ENCODE assay signal across 1 cellular context in genomic region chr4:83110222-83110945, GRCh38.
TF ChIP-seq lines count a peak whose summit lies in the region.

No MANE protein-coding gene starts in this region.

TF ChIP-seq in K562, 482 proteins besides CTCF, POLR2A, EP300 and RAD21 (continued from another document):
- TF ChIP-seq CHD7 (IDR thresholded peaks at IDR 0.05; ENCODE audit: low read depth, low read length) = no peak
- TF ChIP-seq, protein P1, sequence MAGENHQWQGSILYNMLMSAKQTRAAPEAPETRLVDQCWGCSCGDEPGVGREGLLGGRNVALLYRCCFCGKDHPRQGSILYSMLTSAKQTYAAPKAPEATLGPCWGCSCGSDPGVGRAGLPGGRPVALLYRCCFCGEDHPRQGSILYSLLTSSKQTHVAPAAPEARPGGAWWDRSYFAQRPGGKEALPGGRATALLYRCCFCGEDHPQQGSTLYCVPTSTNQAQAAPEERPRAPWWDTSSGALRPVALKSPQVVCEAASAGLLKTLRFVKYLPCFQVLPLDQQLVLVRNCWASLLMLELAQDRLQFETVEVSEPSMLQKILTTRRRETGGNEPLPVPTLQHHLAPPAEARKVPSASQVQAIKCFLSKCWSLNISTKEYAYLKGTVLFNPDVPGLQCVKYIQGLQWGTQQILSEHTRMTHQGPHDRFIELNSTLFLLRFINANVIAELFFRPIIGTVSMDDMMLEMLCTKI (IDR thresholded peaks at IDR 0.05; ENCODE audit: partially characterized antibody) = no peak
- TF ChIP-seq, protein P2, sequence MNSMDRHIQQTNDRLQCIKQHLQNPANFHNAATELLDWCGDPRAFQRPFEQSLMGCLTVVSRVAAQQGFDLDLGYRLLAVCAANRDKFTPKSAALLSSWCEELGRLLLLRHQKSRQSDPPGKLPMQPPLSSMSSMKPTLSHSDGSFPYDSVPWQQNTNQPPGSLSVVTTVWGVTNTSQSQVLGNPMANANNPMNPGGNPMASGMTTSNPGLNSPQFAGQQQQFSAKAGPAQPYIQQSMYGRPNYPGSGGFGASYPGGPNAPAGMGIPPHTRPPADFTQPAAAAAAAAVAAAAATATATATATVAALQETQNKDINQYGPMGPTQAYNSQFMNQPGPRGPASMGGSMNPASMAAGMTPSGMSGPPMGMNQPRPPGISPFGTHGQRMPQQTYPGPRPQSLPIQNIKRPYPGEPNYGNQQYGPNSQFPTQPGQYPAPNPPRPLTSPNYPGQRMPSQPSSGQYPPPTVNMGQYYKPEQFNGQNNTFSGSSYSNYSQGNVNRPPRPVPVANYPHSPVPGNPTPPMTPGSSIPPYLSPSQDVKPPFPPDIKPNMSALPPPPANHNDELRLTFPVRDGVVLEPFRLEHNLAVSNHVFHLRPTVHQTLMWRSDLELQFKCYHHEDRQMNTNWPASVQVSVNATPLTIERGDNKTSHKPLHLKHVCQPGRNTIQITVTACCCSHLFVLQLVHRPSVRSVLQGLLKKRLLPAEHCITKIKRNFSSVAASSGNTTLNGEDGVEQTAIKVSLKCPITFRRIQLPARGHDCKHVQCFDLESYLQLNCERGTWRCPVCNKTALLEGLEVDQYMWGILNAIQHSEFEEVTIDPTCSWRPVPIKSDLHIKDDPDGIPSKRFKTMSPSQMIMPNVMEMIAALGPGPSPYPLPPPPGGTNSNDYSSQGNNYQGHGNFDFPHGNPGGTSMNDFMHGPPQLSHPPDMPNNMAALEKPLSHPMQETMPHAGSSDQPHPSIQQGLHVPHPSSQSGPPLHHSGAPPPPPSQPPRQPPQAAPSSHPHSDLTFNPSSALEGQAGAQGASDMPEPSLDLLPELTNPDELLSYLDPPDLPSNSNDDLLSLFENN (IDR thresholded peaks at IDR 0.05; ENCODE audit: low read depth in 2 of 2, low read length in 2 of 2) = no peak
- TF ChIP-seq SRSF7 (optimal IDR thresholded peaks at IDR 0.05; ENCODE audit: low read depth, low read length) = no peak
- no peak for TF ChIP-seq ZNF766 (CRISPR knock-in tag; conservative IDR thresholded peaks at IDR 0.05)
TF ChIP-seq in K562: peak in this region for 0.
